10 cellular contexts compared by ENCODE assay signal in the genomic region with DNA sequence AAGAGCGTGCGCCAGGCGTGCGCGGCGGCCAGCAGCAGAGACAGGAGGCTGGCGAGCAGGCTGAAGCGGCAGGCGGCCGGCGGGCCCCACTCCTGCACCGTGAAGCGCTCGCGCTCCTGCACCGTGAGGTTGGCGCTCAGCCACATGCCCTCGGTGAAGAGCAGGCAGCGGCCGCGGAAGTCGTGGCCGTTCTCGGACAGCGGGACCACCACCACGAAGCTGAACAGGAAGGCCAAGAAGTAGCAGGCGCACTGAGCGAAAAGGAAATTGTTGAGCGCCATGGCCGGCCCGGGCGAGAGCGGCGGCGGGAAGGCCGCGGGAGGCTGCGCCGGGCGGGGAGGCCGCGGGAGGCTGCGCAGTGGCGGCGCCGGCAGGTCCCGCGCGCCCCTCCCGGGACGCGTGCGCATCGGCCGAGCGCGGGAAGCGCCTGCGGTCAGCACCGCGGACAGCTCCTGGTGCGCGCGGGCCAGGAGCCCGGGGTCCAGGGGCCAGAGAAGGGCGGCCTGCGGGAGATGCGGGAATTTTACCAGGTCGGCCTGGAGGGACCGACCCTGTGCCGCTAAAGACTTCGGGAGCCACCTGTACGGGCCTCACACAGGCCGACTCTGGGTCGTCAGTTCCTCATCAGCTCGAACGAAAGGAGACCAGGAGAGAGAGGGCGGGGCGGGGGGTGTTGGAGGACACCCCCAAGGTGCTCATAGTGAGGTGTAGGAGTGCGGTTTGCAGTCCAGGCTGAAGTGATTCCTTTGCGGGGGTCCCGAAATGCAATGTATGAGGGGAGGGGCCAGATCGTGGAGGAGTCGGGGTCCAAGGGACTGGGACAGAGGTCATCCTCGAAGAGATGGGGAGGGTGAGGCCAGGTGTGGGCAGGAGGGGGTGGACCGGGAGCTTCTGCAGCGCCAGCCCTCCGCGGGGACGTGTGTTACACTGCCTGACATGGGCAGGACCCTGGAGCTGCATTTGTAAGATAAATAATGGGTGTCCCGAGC. TPM values are rescaled to one million over a fixed set of nuclear protein-coding genes. Genes with fewer than 3 reads are reported as not detected.
DNase-seq lines count a peak whose midpoint lies in the region; ATAC-seq lines count a peak whose summit lies in the region.
"Had no signal": no experiment of that assay in that cellular context is flagged by ENCODE, and none has a peak within 500 bp of the region (broad histone marks: within the 10 kb centered on the region; RNA-seq: fewer than 3 reads in every experiment).

TMEM179 (minus strand) TSS at position 312 of the 989 bp plus-strand sequence; CDS start at position 281, 31 bp downstream.

- no peak within 1 kb of the TSS for H2BK120ac ChIP-seq in mesendoderm (ENCODE audit: low read depth, low read length)

- H3K36me3 ChIP-seq in mesendoderm (ENCODE audit: control insufficient read depth, insufficient read depth, low read length): no peaks in the 10 kb centered on the region
- H3K36me3 ChIP-seq: Peyer's patch had no signal

- H4K8ac ChIP-seq in mesendoderm (ENCODE audit: low read depth, low read length): no peak within 1 kb of the TSS

- H2AK5ac ChIP-seq in mesendoderm (ENCODE audit: low read length): no peak within 1 kb of the TSS

- no peaks in the 10 kb centered on the region for H3K79me1 ChIP-seq in mesendoderm (ENCODE audit: low read length)

- H3K79me2 ChIP-seq in mesendoderm (ENCODE audit: control insufficient read depth, insufficient read depth, low read length): no peaks in the 10 kb centered on the region

- no peak within 1 kb of the TSS for H3K23ac ChIP-seq in mesendoderm (ENCODE audit: low read length)

- H3K27me3 ChIP-seq in mesendoderm (ENCODE audit: insufficient read depth, low read length, poor library complexity): no peaks in the 10 kb centered on the region

- ATAC-seq in GM21825 (IDR thresholded peaks at IDR 0.05; ENCODE audit: unreplicated experiment): no peak

- no peaks in the 10 kb centered on the region for H3K4me1 ChIP-seq in mesendoderm (ENCODE audit: control insufficient read depth, low read depth, low read length)
- H3K4me1 ChIP-seq: Peyer's patch had no signal

- no peak within 1 kb of the TSS for H4K5ac ChIP-seq in mesendoderm (ENCODE audit: low read length)

- H2BK15ac ChIP-seq in mesendoderm (replicated peaks; ENCODE audit: low read depth): no peak within 1 kb of the TSS

- H3K18ac ChIP-seq in mesendoderm (ENCODE audit: low read length): no peak within 1 kb of the TSS

- no peak within 1 kb of the TSS for H2BK5ac ChIP-seq in mesendoderm (ENCODE audit: low read length)

- DNase-seq in COR-L47 (lab: John Stamatoyannopoulos, UW) (peak; percentile 69), NCI-H1105 treated with DMSO at 0.1 percent for 48 hours (lab: John Stamatoyannopoulos, UW) (peak; percentile 48), ecto neural progenitor cell (ENCODE audit: low spot score) (peak; percentile 87), mesendoderm (peak; percentile 70), RKO (ENCODE audit: low spot score) (no peak), SHP77 treated with DMSO at 0.1 percent for 48 hours (lab: John Stamatoyannopoulos, UW) (no peak), DMS153 treated with DMSO at 0.1 percent for 48 hours (lab: John Stamatoyannopoulos, UW; ENCODE audit: unreplicated experiment) (no peak)
- DNase-seq: effector CD4-positive, alpha-beta T cell had no signal

- H3K27ac ChIP-seq in mesendoderm (ENCODE audit: low read depth, low read length): no peak within 1 kb of the TSS
- H3K27ac ChIP-seq: Peyer's patch had no signal

- H3K4me2 ChIP-seq in mesendoderm (ENCODE audit: low read length): peak within 1 kb of the TSS; percentile 43

- no peak within 1 kb of the TSS for H3K4ac ChIP-seq in mesendoderm (ENCODE audit: low read depth, low read length)

- peak within 1 kb of the TSS; percentile 28 for H3K9ac ChIP-seq in mesendoderm (ENCODE audit: low read length)

- no peak within 1 kb of the TSS for H3K4me3 ChIP-seq in mesendoderm (ENCODE audit: low read length)

- H3K56ac ChIP-seq in mesendoderm (ENCODE audit: low read length): peak within 1 kb of the TSS; percentile 44

- no CpG with 5 or more reads among the region's 91 CpGs for WGBS in mesendoderm (ENCODE audit: extremely low coverage, insufficient coverage, low lambda C conversion rate)

RNA-seq across cellular contexts. Expression of gene TMEM179, which starts in this region (rescaled TPM):
- polyA plus RNA-seq in mesendoderm (2013, experiment 1 of 2): 1.1 TPM
- 0.97 TPM for polyA plus RNA-seq in mesendoderm (2013, experiment 2 of 2)

Comparison
In these comparisons a context has a peak if more than half of its experiments do, and no peak if none do; other contexts are left out.
1. DNase-seq: peak in COR-L47 (single experiment), NCI-H1105 treated with DMSO at 0.1 percent for 48 hours (single experiment), ecto neural progenitor cell (single experiment) and mesendoderm (single experiment); none in RKO (single experiment), SHP77 treated with DMSO at 0.1 percent for 48 hours (single experiment) and DMS153 treated with DMSO at 0.1 percent for 48 hours (single experiment).